19 cellular contexts compared by ENCODE assay signal in genomic region chr11:31720666-31721199, GRCh38.
"Had no signal": no experiment of that assay in that cellular context is flagged by ENCODE, and none has a peak within 500 bp of the region (broad histone marks: within the 10 kb centered on the region; RNA-seq: fewer than 3 reads in every experiment).

No MANE protein-coding gene starts in this region.

- H3K4me1 Mint-ChIP-seq: activated naive CD8-positive, alpha-beta T cell treated with anti-CD3 and anti-CD28 coated beads, Interleukin-2, amount 50 U/mL, for 24 hours; naive B cell had no signal

- H3K9me3 Mint-ChIP-seq: activated naive CD8-positive, alpha-beta T cell treated with anti-CD3 and anti-CD28 coated beads, Interleukin-2, amount 50 U/mL, for 24 hours; activated T-helper 1 cell treated with anti-CD3 and anti-CD28 coated beads, Interleukin-12 subunit alpha, Interleukin-12 subunit beta, Interleukin-2, Interleukin-4 antibody, amounts not matched to agents 30 ng/mL and 10 ng/mL and 1 ng/mL, durations not matched to agents 14 hours and 24 hours and 36 hours had no signal

- H3K27me3 Mint-ChIP-seq: activated naive CD8-positive, alpha-beta T cell treated with anti-CD3 and anti-CD28 coated beads, Interleukin-2, amount 50 U/mL, for 24 hours; naive B cell had no signal

- ATAC-seq: activated CD8-positive, alpha-beta T cell treated with anti-CD3 and anti-CD28 coated beads, Interleukin-2, amount 10 ng/mL, durations not matched to agents 7 days and 5 days; activated naive CD8-positive, alpha-beta T cell treated with anti-CD3 and anti-CD28 coated beads, Interleukin-2, amount 50 U/mL, for 24 hours; body of pancreas; heart right ventricle; left colon had no signal

- H3K4me3 Mint-ChIP-seq: activated CD8-positive, alpha-beta T cell treated with anti-CD3 and anti-CD28 coated beads, Interleukin-2, amount 10 ng/mL, durations not matched to agents 7 days and 5 days; activated naive CD8-positive, alpha-beta T cell treated with anti-CD3 and anti-CD28 coated beads, Interleukin-2, amount 50 U/mL, for 24 hours; activated T-helper 1 cell treated with anti-CD3 and anti-CD28 coated beads, Interleukin-12 subunit alpha, Interleukin-12 subunit beta, Interleukin-2, Interleukin-4 antibody, amounts not matched to agents 30 ng/mL and 10 ng/mL and 1 ng/mL, durations not matched to agents 14 hours and 24 hours and 36 hours; naive B cell had no signal

- DNase-seq: activated CD4-positive, alpha-beta T cell treated with anti-CD3 and anti-CD28 coated beads for 1 hour; activated CD4-positive, alpha-beta T cell treated with anti-CD3 and anti-CD28 coated beads, Interleukin-2, amount 50 U/mL, for 1 hour; activated CD8-positive, alpha-beta T cell treated with anti-CD3 and anti-CD28 coated beads, Interleukin-2, amount 10 ng/mL, durations not matched to agents 7 days and 5 days; activated gamma-delta T cell; activated naive CD4-positive, alpha-beta T cell treated with anti-CD3 and anti-CD28 coated beads, Interleukin-2, amount 50 U/mL, for 16 hours; activated naive CD8-positive, alpha-beta T cell treated with anti-CD3 and anti-CD28 coated beads, Interleukin-2, amount 50 U/mL, for 24 hours; body of pancreas; effector memory CD4-positive, alpha-beta T cell; heart right ventricle; left colon; mesenchymal stem cell; naive B cell; nucleus accumbens; sigmoid colon; stimulated activated CD4-positive, alpha-beta T cell treated with anti-CD3 and anti-CD28 coated beads, Interleukin-2, amount 100 ng/mL, for 48 hours; stimulated activated naive CD4-positive, alpha-beta T cell treated with Interleukin-2 at 50 U/mL for 16 hours; upper lobe of left lung; WERI-Rb-1 had no signal

- H3K27ac Mint-ChIP-seq: activated CD8-positive, alpha-beta T cell treated with anti-CD3 and anti-CD28 coated beads, Interleukin-2, amount 10 ng/mL, durations not matched to agents 7 days and 5 days; activated naive CD8-positive, alpha-beta T cell treated with anti-CD3 and anti-CD28 coated beads, Interleukin-2, amount 50 U/mL, for 24 hours; activated T-helper 1 cell treated with anti-CD3 and anti-CD28 coated beads, Interleukin-12 subunit alpha, Interleukin-12 subunit beta, Interleukin-2, Interleukin-4 antibody, amounts not matched to agents 30 ng/mL and 10 ng/mL and 1 ng/mL, durations not matched to agents 14 hours and 24 hours and 36 hours; naive B cell had no signal
